Comparison of ENCODE assay signal across 8 cellular contexts in the genomic region with DNA sequence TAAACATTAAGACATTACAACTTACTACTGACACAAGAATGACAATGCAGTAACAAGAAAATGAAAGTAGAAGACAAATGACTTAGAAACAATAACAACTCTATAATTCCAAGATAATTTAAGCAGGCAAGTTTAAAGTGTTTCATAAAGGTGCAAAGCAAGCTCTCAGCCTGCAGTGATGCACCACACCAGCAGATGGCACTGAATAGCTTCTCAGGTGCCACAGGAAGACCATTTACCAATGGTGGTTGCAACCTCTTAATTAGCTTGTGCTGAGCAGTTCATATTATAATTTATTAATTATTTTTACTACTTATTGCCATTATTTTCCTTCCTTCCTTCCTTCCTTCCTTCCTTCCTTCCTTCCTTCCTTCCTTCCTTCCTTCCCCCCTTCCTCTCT.
A peak's percentile ranks its signal among the peaks of the same experiment; 100 is the strongest.
DNase-seq lines count a peak whose midpoint lies in the region; ATAC-seq and TF ChIP-seq lines count a peak whose summit lies in the region.

No MANE protein-coding gene starts in this region.

- no peak overlapping the region for H3K4me3 Mint-ChIP-seq in activated CD4-positive, alpha-beta T cell treated with anti-CD3 and anti-CD28 coated beads, Interleukin-2, amount 10 ng/mL, durations not matched to agents 24 days and 14 days
- no peak overlapping the region for H3K4me3 Mint-ChIP-seq in brain
- no peak overlapping the region for H3K4me3 Mint-ChIP-seq in stimulated activated naive B cell treated with anti-CD40 and anti-IgM and Interleukin-4, amounts not matched to agents 10 μg/mL and 1 μg/mL and 100 μg/mL, for 72 hours

- H3K9me2 ChIP-seq in OCI-LY1 (ENCODE audit: low read depth, low read length), result no peaks in the 10 kb centered on the region

- peaks cover 3% of the 10 kb centered on the region for H3K27me3 Mint-ChIP-seq in activated CD4-positive, alpha-beta T cell treated with anti-CD3 and anti-CD28 coated beads, Interleukin-2, amount 10 ng/mL, durations not matched to agents 24 days and 14 days
- H3K27me3 Mint-ChIP-seq in brain, result peaks cover 15% of the 10 kb centered on the region
- H3K27me3 Mint-ChIP-seq in stimulated activated naive B cell treated with anti-CD40 and anti-IgM and Interleukin-4, amounts not matched to agents 10 μg/mL and 1 μg/mL and 100 μg/mL, for 72 hours, result peaks cover 4 to 7% of the 10 kb centered on the region in 2 donors

- H3F3A ChIP-seq in OCI-LY1 (ENCODE audit: insufficient read depth, low read length), result no peaks in the 10 kb centered on the region

- intact Hi-C loops in activated CD4-positive, alpha-beta T cell treated with anti-CD3 and anti-CD28 coated beads, Interleukin-2, amount 10 ng/mL, durations not matched to agents 24 days and 14 days (cut with micrococcal nuclease), result loop anchor here (5.0 kb wide), 1 partner anchor 1538 kb away; no protein-coding TSS in a partner anchor
- intact Hi-C loops in left lung (cut with DNase I), result no loop called here
- intact Hi-C loops in thyroid gland (cut with DNase I), result loop anchor here (10.0 kb wide), 1 partner anchor 1536 kb away; no protein-coding TSS in a partner anchor

- H3K4me1 Mint-ChIP-seq in activated CD4-positive, alpha-beta T cell treated with anti-CD3 and anti-CD28 coated beads, Interleukin-2, amount 10 ng/mL, durations not matched to agents 24 days and 14 days, result no peaks in the 10 kb centered on the region
- no peaks in the 10 kb centered on the region for H3K4me1 Mint-ChIP-seq in brain
- H3K4me1 Mint-ChIP-seq in stimulated activated naive B cell treated with anti-CD40 and anti-IgM and Interleukin-4, amounts not matched to agents 10 μg/mL and 1 μg/mL and 100 μg/mL, for 72 hours, result no peaks in the 10 kb centered on the region

- no peaks in the 10 kb centered on the region for H3K4me1 ChIP-seq in OCI-LY1 (ENCODE audit: insufficient read depth, low read length, severe bottlenecking)
- no peaks in the 10 kb centered on the region for H3K4me1 ChIP-seq in left lung
- H3K4me1 ChIP-seq in thyroid gland, result peaks cover 0 to 1% of the 10 kb centered on the region in 2 donors

- H3K27ac Mint-ChIP-seq in activated CD4-positive, alpha-beta T cell treated with anti-CD3 and anti-CD28 coated beads, Interleukin-2, amount 10 ng/mL, durations not matched to agents 24 days and 14 days, result no peak overlapping the region
- no peak overlapping the region for H3K27ac Mint-ChIP-seq in brain
- H3K27ac Mint-ChIP-seq in stimulated activated naive B cell treated with anti-CD40 and anti-IgM and Interleukin-4, amounts not matched to agents 10 μg/mL and 1 μg/mL and 100 μg/mL, for 72 hours, result no peak overlapping the region

- no peaks in the 10 kb centered on the region for H3K36me3 ChIP-seq in OCI-LY1 (ENCODE audit: insufficient read depth, low read length)
- H3K36me3 ChIP-seq in left lung, result no peaks in the 10 kb centered on the region
- no peaks in the 10 kb centered on the region for H3K36me3 ChIP-seq in thyroid gland

- H3K9me3 ChIP-seq in OCI-LY1 (ENCODE audit: low read length), result no peaks in the 10 kb centered on the region
- H3K9me3 ChIP-seq in left lung, result peaks cover 0 to 3% of the 10 kb centered on the region in 2 donors
- H3K9me3 ChIP-seq in thyroid gland, result no peaks in the 10 kb centered on the region

- TF ChIP-seq CTCF in OCI-LY1 (IDR thresholded peaks at IDR 0.05; ENCODE audit: low read length) (peak; percentile 56), brain (conservative IDR thresholded peaks at IDR 0.05) (peak; percentile 61 to 74), left lung (IDR thresholded peaks at IDR 0.05) (peak; percentile 71 to 73), thyroid gland (IDR thresholded peaks at IDR 0.05) (peak; percentile 38 to 84 (median 74))

- H2AFZ ChIP-seq in OCI-LY1 (ENCODE audit: low read length), result no peak overlapping the region

- no peaks in the 10 kb centered on the region for H3K79me2 ChIP-seq in OCI-LY1 (ENCODE audit: insufficient read depth, low read length)

- H3K4me2 ChIP-seq in OCI-LY1 (ENCODE audit: low read length), result no peak overlapping the region

- peak; percentile 93 for ATAC-seq in left lung
- no peak for ATAC-seq in stimulated activated naive B cell treated with anti-CD40 and anti-IgM and Interleukin-4, amounts not matched to agents 10 μg/mL and 1 μg/mL and 100 μg/mL, for 72 hours (replicated peaks)

- H4K20me1 ChIP-seq in OCI-LY1 (ENCODE audit: insufficient read depth, low read length), result no peaks in the 10 kb centered on the region

- H3K36me3 Mint-ChIP-seq in activated CD4-positive, alpha-beta T cell treated with anti-CD3 and anti-CD28 coated beads, Interleukin-2, amount 10 ng/mL, durations not matched to agents 24 days and 14 days (ENCODE audit: low read depth), result no peaks in the 10 kb centered on the region
- H3K36me3 Mint-ChIP-seq in brain, result no peaks in the 10 kb centered on the region
- no peaks in the 10 kb centered on the region for H3K36me3 Mint-ChIP-seq in stimulated activated naive B cell treated with anti-CD40 and anti-IgM and Interleukin-4, amounts not matched to agents 10 μg/mL and 1 μg/mL and 100 μg/mL, for 72 hours

- DNase-seq in activated CD4-positive, alpha-beta T cell treated with anti-CD3 and anti-CD28 coated beads, Interleukin-2, amount 10 ng/mL, durations not matched to agents 24 days and 14 days, result peak; percentile 80
- DNase-seq in activated CD4-positive, alpha-beta T cell treated with anti-CD3 and anti-CD28 coated beads for 4 hours, result no peak
- DNase-seq in HK-2 (ENCODE audit: unreplicated experiment) (peak; percentile 7), left lung (no peak), thyroid gland (peak; percentile 55 to 56)
- no peak for DNase-seq in stimulated activated naive B cell treated with anti-CD40 and anti-IgM and Interleukin-4, amounts not matched to agents 10 μg/mL and 1 μg/mL and 100 μg/mL, for 72 hours

- no peak overlapping the region for H3K27ac ChIP-seq in OCI-LY1 (ENCODE audit: low read depth, low read length, poor library complexity, severe bottlenecking)
- no peak overlapping the region for H3K27ac ChIP-seq in left lung
- no peak overlapping the region for H3K27ac ChIP-seq in thyroid gland

- no peaks in the 10 kb centered on the region for H3K27me3 ChIP-seq in OCI-LY1 (ENCODE audit: insufficient read depth, low read length)
- no peaks in the 10 kb centered on the region for H3K27me3 ChIP-seq in left lung
- H3K27me3 ChIP-seq in thyroid gland, result no peaks in the 10 kb centered on the region

- no peaks in the 10 kb centered on the region for H3K9me3 Mint-ChIP-seq in activated CD4-positive, alpha-beta T cell treated with anti-CD3 and anti-CD28 coated beads, Interleukin-2, amount 10 ng/mL, durations not matched to agents 24 days and 14 days
- H3K9me3 Mint-ChIP-seq in brain, result peaks cover 4 to 11% (median 7%) of the 10 kb centered on the region in 5 experiments
- peaks cover 7 to 8% of the 10 kb centered on the region in 2 donors for H3K9me3 Mint-ChIP-seq in stimulated activated naive B cell treated with anti-CD40 and anti-IgM and Interleukin-4, amounts not matched to agents 10 μg/mL and 1 μg/mL and 100 μg/mL, for 72 hours

- H3K9ac ChIP-seq in OCI-LY1 (ENCODE audit: low read length), result no peak overlapping the region

- no peak for TF ChIP-seq POLR2A in thyroid gland (IDR thresholded peaks at IDR 0.05)

- H3K4me3 ChIP-seq in OCI-LY1 (ENCODE audit: low read depth, low read length, poor library complexity, severe bottlenecking) (no peak overlapping the region), left lung (no peak overlapping the region), thyroid gland (replicated peaks in 1 of 3) (no peak overlapping the region)

Comparison
In these comparisons a context has a peak if more than half of its experiments do, and no peak if none do; other contexts are left out.
1. DNase-seq: peak in activated CD4-positive, alpha-beta T cell treated with anti-CD3 and anti-CD28 coated beads, Interleukin-2, amount 10 ng/mL, durations not matched to agents 24 days and 14 days (single experiment), HK-2 (single experiment) and thyroid gland (2 of 2); none in activated CD4-positive, alpha-beta T cell treated with anti-CD3 and anti-CD28 coated beads for 4 hours (0 of 2), left lung (0 of 2) and stimulated activated naive B cell treated with anti-CD40 and anti-IgM and Interleukin-4, amounts not matched to agents 10 μg/mL and 1 μg/mL and 100 μg/mL, for 72 hours (single experiment).
2. intact Hi-C loops: an anchor here in activated CD4-positive, alpha-beta T cell treated with anti-CD3 and anti-CD28 coated beads, Interleukin-2, amount 10 ng/mL, durations not matched to agents 24 days and 14 days (5.0 kb wide) and thyroid gland (10.0 kb wide); none called in left lung.
3. Peak in every context shown above with its lines, with median percentiles within 50 percentile points of each other: CTCF ChIP-seq.